ENCODE assay signal across 28 cellular contexts in the genomic region with DNA sequence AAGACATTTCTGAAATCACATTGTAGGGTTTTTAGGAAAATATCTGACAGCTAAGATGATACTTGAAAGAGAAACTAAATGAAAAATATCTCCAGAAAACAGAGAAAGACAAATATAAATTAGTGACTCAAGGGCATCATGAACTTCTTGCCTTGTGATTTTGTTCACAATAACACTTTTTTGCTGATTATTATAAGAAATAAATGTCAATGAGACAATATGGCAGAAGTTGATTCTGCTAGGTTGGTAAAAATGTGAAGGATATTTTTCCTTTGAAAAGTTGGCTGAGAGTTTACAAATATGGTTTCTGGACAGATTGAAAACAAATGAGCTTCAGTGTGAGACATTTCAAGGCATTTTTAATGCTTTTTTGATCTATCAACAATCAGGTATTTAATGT.
"Had no signal": no experiment of that assay in that cellular context is flagged by ENCODE, and none has a peak within 500 bp of the region (broad histone marks: within the 10 kb centered on the region; RNA-seq: fewer than 3 reads in every experiment).

No MANE protein-coding gene starts in this region.

- H3K9me3 Mint-ChIP-seq: neural progenitor cell had no signal

- H3K4me1 ChIP-seq: esophagus squamous epithelium, heart right ventricle, left lung, neural progenitor cell, psoas muscle, suprapubic skin, transverse colon, upper lobe of right lung, vagina had no signal

- H3K4me3 Mint-ChIP-seq: mesothelial cell of epicardium; naive B cell; natural killer cell treated with Interleukin-12 subunit alpha and Interleukin-12 subunit beta and Interleukin-15 and Interleukin-18, amount 100 ng/mL, for 72 hours; neural progenitor cell; stimulated activated naive CD8-positive, alpha-beta T cell treated with anti-CD3 and anti-CD28 coated beads, Interleukin-15, amount 100 ng/mL, for 72 hours had no signal

- H3K27ac Mint-ChIP-seq: mesothelial cell of epicardium; naive B cell; natural killer cell treated with Interleukin-12 subunit alpha and Interleukin-12 subunit beta and Interleukin-15 and Interleukin-18, amount 100 ng/mL, for 72 hours; neural progenitor cell; stimulated activated naive CD8-positive, alpha-beta T cell treated with anti-CD3 and anti-CD28 coated beads, Interleukin-15, amount 100 ng/mL, for 72 hours had no signal

- H3K9ac ChIP-seq: neural progenitor cell had no signal

- H3K27me3 Mint-ChIP-seq: naive B cell; natural killer cell treated with Interleukin-12 subunit alpha and Interleukin-12 subunit beta and Interleukin-15 and Interleukin-18, amount 100 ng/mL, for 72 hours; stimulated activated naive CD8-positive, alpha-beta T cell treated with anti-CD3 and anti-CD28 coated beads, Interleukin-15, amount 100 ng/mL, for 72 hours had no signal

- H3K36me3 Mint-ChIP-seq: natural killer cell treated with Interleukin-12 subunit alpha and Interleukin-12 subunit beta and Interleukin-15 and Interleukin-18, amount 100 ng/mL, for 72 hours; neural progenitor cell had no signal

- H3K27me3 ChIP-seq: dorsolateral prefrontal cortex, esophagus squamous epithelium, heart right ventricle, left lung, neural progenitor cell, suprapubic skin, transverse colon, upper lobe of right lung, vagina had no signal

- H3K36me3 ChIP-seq: esophagus squamous epithelium, heart right ventricle, left lung, neural progenitor cell, suprapubic skin, transverse colon, upper lobe of right lung, vagina had no signal

- H3K27ac ChIP-seq: dorsolateral prefrontal cortex, esophagus squamous epithelium, heart right ventricle, left lung, neural progenitor cell, psoas muscle, skin epidermis, suprapubic skin, transverse colon, upper lobe of right lung, vagina had no signal

- H2AFZ ChIP-seq: neural progenitor cell had no signal

- H3K4me1 Mint-ChIP-seq: naive B cell; neural progenitor cell; stimulated activated naive CD8-positive, alpha-beta T cell treated with anti-CD3 and anti-CD28 coated beads, Interleukin-15, amount 100 ng/mL, for 72 hours had no signal

- H3K9me3 ChIP-seq: esophagus squamous epithelium, mucosa of descending colon, psoas muscle, suprapubic skin, transverse colon, upper lobe of right lung, vagina had no signal

- ATAC-seq: heart right ventricle; left cardiac atrium; left lung; natural killer cell treated with Interleukin-12 subunit alpha and Interleukin-12 subunit beta and Interleukin-15 and Interleukin-18, amount 100 ng/mL, for 72 hours; psoas muscle; right cardiac atrium; stimulated activated naive CD8-positive, alpha-beta T cell treated with anti-CD3 and anti-CD28 coated beads, Interleukin-15, amount 100 ng/mL, for 72 hours; upper lobe of right lung had no signal

- DNase-seq: dorsolateral prefrontal cortex; effector CD4-positive, alpha-beta T cell; esophagus squamous epithelium; foreskin melanocyte; glutamatergic neuron; heart right ventricle; hippocampal formation; left cardiac atrium; left lung; mesenchymal stem cell; naive B cell; psoas muscle; right cardiac atrium; stimulated activated CD4-positive, alpha-beta T cell treated with anti-CD3 and anti-CD28 coated beads, Interleukin-12 subunit alpha, Interleukin-12 subunit beta, amount 100 ng/mL, for 4 hours; stimulated activated CD4-positive, alpha-beta T cell treated with anti-CD3 and anti-CD28 coated beads, Interleukin-1b, Interleukin-23, amount 100 ng/mL, for 48 hours; stimulated activated CD4-positive, alpha-beta T cell treated with anti-CD3 and anti-CD28 coated beads, Interleukin-4, amount 100 ng/mL, for 1 hour; stimulated activated CD8-positive, alpha-beta memory T cell treated with anti-CD3 and anti-CD28 coated beads, Interleukin-4, amount 100 ng/mL, for 48 hours; stimulated activated naive CD4-positive, alpha-beta T cell; stimulated activated naive CD8-positive, alpha-beta T cell treated with anti-CD3 and anti-CD28 coated beads, Interleukin-15, amount 100 ng/mL, for 72 hours; transverse colon; upper lobe of right lung had no signal

- H3K4me2 ChIP-seq: neural progenitor cell had no signal

- H3K4me3 ChIP-seq: dorsolateral prefrontal cortex, esophagus squamous epithelium, heart right ventricle, left lung, mucosa of descending colon, neural progenitor cell, psoas muscle, skin epidermis, suprapubic skin, transverse colon, upper lobe of right lung, vagina had no signal
